Comparison of ENCODE assay signal across 1 cellular context in the genomic region with DNA sequence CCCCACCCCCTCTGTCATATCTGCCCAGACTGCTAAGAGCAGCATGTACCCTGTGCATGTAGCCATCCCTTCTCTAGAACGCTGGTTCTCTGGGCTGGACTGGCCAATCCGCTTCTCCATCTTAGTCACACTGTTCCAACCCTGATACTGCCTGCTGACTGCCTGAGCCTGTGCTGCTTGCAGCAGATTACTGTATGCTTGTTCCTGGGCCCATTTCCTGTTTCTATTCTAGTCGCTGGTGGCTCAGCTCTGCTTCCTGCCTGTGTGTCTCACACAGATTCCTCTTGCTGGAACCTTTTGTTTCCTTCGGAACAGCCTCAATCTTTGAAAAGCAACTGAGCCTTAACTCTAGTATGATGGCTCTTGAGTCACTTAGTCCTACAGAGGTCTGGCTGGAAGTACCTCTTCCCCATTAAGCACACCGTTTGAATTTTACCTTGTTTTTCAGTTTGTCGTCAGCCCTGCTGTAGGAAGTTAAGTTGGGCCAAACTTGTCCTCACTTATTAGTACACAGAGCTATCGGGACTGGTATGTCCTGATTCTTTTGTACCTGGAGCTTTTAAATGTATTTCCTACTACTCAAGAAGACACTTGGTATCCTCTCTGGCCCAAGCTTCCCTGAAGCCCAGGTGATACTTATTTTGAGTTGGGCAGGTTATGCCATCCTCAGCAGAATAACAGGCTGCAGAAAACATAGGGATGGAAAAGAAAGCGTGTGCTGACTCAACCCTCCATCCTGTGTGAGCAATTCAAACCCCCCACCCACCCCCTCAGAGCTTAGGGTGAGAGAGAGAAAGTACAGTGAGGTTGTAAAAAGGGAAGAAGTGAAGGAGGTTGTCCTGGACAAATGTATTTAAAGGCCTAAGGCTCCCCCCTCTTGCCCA.
A peak's percentile ranks its signal among the peaks of the same experiment; 100 is the strongest.
TF ChIP-seq lines count a peak whose summit lies in the region.

No MANE protein-coding gene starts in this region.

TF ChIP-seq in GM12878, 131 proteins besides CTCF, POLR2A, EP300 and RAD21 (continued from another document and continues in another):
- TF ChIP-seq, protein P1, sequence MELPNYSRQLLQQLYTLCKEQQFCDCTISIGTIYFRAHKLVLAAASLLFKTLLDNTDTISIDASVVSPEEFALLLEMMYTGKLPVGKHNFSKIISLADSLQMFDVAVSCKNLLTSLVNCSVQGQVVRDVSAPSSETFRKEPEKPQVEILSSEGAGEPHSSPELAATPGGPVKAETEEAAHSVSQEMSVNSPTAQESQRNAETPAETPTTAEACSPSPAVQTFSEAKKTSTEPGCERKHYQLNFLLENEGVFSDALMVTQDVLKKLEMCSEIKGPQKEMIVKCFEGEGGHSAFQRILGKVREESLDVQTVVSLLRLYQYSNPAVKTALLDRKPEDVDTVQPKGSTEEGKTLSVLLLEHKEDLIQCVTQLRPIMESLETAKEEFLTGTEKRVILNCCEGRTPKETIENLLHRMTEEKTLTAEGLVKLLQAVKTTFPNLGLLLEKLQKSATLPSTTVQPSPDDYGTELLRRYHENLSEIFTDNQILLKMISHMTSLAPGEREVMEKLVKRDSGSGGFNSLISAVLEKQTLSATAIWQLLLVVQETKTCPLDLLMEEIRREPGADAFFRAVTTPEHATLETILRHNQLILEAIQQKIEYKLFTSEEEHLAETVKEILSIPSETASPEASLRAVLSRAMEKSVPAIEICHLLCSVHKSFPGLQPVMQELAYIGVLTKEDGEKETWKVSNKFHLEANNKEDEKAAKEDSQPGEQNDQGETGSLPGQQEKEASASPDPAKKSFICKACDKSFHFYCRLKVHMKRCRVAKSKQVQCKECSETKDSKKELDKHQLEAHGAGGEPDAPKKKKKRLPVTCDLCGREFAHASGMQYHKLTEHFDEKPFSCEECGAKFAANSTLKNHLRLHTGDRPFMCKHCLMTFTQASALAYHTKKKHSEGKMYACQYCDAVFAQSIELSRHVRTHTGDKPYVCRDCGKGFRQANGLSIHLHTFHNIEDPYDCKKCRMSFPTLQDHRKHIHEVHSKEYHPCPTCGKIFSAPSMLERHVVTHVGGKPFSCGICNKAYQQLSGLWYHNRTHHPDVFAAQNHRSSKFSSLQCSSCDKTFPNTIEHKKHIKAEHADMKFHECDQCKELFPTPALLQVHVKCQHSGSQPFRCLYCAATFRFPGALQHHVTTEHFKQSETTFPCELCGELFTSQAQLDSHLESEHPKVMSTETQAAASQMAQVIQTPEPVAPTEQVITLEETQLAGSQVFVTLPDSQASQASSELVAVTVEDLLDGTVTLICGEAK (IDR thresholded peaks at IDR 0.05; ENCODE audit: borderline replicate concordance): peak; percentile 76; the same call in 1 of the 2 replicates
- TF ChIP-seq TBL1XR1 (IDR thresholded peaks at IDR 0.05; ENCODE audit: low read depth, low read length) (peak; percentile 82), SIN3A (IDR thresholded peaks at IDR 0.05; ENCODE audit: low read depth, low read length) (no peak), MTA3 (IDR thresholded peaks at IDR 0.05; ENCODE audit: borderline replicate concordance, low read length) (peak; percentile 54; the same call in 1 of the 2 replicates), ESRRA (IDR thresholded peaks at IDR 0.05; ENCODE audit: low read length) (no peak), LARP7 (IDR thresholded peaks at IDR 0.05) (peak; percentile 84; the same call in 1 of the 2 replicates), CHD2 (IDR thresholded peaks at IDR 0.05; ENCODE audit: borderline replicate concordance, low read depth, low read length) (no peak), JUNB (IDR thresholded peaks at IDR 0.05) (peak; percentile 53), NFIC (IDR thresholded peaks at IDR 0.05; ENCODE audit: low read depth, low read length) (peak; percentile 90; the same call in 1 of the 2 replicates), SIX5 (IDR thresholded peaks at IDR 0.05; ENCODE audit: low read depth, low read length, severe bottlenecking) (no peak), YBX1 (IDR thresholded peaks at IDR 0.05) (no peak), IKZF1 (conservative IDR thresholded peaks at IDR 0.05) (peak; percentile 95), CHD4 (IDR thresholded peaks at IDR 0.05) (no peak), NR2C2 (IDR thresholded peaks at IDR 0.05; ENCODE audit: borderline replicate concordance, control insufficient read depth, insufficient read length, low read depth) (no peak), TCF7 (IDR thresholded peaks at IDR 0.05; ENCODE audit: borderline replicate concordance) (no peak), IRF4 (IDR thresholded peaks at IDR 0.05; ENCODE audit: low read depth, low read length) (peak; percentile 89), RFX5 (IDR thresholded peaks at IDR 0.05; ENCODE audit: low read depth, low read length) (no peak), ZZZ3 (IDR thresholded peaks at IDR 0.05; ENCODE audit: control insufficient read depth, insufficient read length, low read depth) (no peak), IKZF2 (IDR thresholded peaks at IDR 0.05) (peak; percentile 81 to 86), KAT2A (conservative IDR thresholded peaks at IDR 0.05; ENCODE audit: control insufficient read depth, low read depth, low read length) (no peak), EGR1 (IDR thresholded peaks at IDR 0.05; ENCODE audit: borderline replicate concordance in 1 of 2, low read depth in 2 of 2, low read length in 2 of 2) (peak in 1 of 2 experiments; percentile 82; a peak in 1 of 3 replicates), MEF2B (IDR thresholded peaks at IDR 0.05; ENCODE audit: partially characterized antibody, poor library complexity, severe bottlenecking) (peak; percentile 98), POLR2AphosphoS5 (IDR thresholded peaks at IDR 0.05; ENCODE audit: low read length) (peak; percentile 69), PML (IDR thresholded peaks at IDR 0.05; ENCODE audit: low read length) (peak; percentile 95), RB1 (IDR thresholded peaks at IDR 0.05; ENCODE audit: borderline replicate concordance) (no peak; the same call in 1 of the 2 replicates), NR2C1 (IDR thresholded peaks at IDR 0.05) (no peak), TCF12 (IDR thresholded peaks at IDR 0.05; ENCODE audit: low read depth, low read length) (peak; percentile 80), HDAC2 (IDR thresholded peaks at IDR 0.05) (no peak), ATF7 (IDR thresholded peaks at IDR 0.05; ENCODE audit: low read depth) (peak; percentile 88), ZSCAN29 (IDR thresholded peaks at IDR 0.05) (no peak), HDGF (IDR thresholded peaks at IDR 0.05) (peak; percentile 75), RAD51 (IDR thresholded peaks at IDR 0.05) (peak; percentile 70), FOS (IDR thresholded peaks at IDR 0.05; ENCODE audit: borderline replicate concordance, extremely low read depth, insufficient read length) (peak; percentile 52), NFXL1 (IDR thresholded peaks at IDR 0.05; ENCODE audit: borderline replicate concordance) (peak; percentile 83; the same call in 1 of the 2 replicates), MTA2 (IDR thresholded peaks at IDR 0.05; ENCODE audit: low read depth) (peak; percentile 37; the same call in 1 of the 2 replicates), MXI1 (IDR thresholded peaks at IDR 0.05; ENCODE audit: low read depth, low read length) (no peak), RCOR1 (conservative IDR thresholded peaks at IDR 0.05; ENCODE audit: low read depth, low read length) (no peak), SP1 (IDR thresholded peaks at IDR 0.05; ENCODE audit: low read depth, low read length) (peak; percentile 84), SMAD5 (IDR thresholded peaks at IDR 0.05; ENCODE audit: low read depth) (0 out of 2 replicates have a peak, but pooled peaks have one; percentile 42), TAF1 (IDR thresholded peaks at IDR 0.05; ENCODE audit: borderline replicate concordance, low read depth, low read length) (peak; percentile 74), BHLHE40 (IDR thresholded peaks at IDR 0.05; ENCODE audit: borderline replicate concordance in 1 of 2, low read depth in 2 of 2, low read length in 1 of 2) (peak in 1 of 2 experiments; percentile 73; a peak in 3 of 4 replicates), HCFC1 (IDR thresholded peaks at IDR 0.05; ENCODE audit: low read length) (peak; percentile 64)
- TF ChIP-seq, protein P2, sequence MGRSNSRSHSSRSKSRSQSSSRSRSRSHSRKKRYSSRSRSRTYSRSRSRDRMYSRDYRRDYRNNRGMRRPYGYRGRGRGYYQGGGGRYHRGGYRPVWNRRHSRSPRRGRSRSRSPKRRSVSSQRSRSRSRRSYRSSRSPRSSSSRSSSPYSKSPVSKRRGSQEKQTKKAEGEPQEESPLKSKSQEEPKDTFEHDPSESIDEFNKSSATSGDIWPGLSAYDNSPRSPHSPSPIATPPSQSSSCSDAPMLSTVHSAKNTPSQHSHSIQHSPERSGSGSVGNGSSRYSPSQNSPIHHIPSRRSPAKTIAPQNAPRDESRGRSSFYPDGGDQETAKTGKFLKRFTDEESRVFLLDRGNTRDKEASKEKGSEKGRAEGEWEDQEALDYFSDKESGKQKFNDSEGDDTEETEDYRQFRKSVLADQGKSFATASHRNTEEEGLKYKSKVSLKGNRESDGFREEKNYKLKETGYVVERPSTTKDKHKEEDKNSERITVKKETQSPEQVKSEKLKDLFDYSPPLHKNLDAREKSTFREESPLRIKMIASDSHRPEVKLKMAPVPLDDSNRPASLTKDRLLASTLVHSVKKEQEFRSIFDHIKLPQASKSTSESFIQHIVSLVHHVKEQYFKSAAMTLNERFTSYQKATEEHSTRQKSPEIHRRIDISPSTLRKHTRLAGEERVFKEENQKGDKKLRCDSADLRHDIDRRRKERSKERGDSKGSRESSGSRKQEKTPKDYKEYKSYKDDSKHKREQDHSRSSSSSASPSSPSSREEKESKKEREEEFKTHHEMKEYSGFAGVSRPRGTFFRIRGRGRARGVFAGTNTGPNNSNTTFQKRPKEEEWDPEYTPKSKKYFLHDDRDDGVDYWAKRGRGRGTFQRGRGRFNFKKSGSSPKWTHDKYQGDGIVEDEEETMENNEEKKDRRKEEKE (IDR thresholded peaks at IDR 0.05): no peak
- TF ChIP-seq, protein P3, sequence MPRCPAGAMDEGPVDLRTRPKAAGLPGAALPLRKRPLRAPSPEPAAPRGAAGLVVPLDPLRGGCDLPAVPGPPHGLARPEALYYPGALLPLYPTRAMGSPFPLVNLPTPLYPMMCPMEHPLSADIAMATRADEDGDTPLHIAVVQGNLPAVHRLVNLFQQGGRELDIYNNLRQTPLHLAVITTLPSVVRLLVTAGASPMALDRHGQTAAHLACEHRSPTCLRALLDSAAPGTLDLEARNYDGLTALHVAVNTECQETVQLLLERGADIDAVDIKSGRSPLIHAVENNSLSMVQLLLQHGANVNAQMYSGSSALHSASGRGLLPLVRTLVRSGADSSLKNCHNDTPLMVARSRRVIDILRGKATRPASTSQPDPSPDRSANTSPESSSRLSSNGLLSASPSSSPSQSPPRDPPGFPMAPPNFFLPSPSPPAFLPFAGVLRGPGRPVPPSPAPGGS (IDR thresholded peaks at IDR 0.05; ENCODE audit: borderline replicate concordance, insufficient read depth, low read depth, low read length, poor library complexity, severe bottlenecking): peak; percentile 73
- TF ChIP-seq, protein P4, sequence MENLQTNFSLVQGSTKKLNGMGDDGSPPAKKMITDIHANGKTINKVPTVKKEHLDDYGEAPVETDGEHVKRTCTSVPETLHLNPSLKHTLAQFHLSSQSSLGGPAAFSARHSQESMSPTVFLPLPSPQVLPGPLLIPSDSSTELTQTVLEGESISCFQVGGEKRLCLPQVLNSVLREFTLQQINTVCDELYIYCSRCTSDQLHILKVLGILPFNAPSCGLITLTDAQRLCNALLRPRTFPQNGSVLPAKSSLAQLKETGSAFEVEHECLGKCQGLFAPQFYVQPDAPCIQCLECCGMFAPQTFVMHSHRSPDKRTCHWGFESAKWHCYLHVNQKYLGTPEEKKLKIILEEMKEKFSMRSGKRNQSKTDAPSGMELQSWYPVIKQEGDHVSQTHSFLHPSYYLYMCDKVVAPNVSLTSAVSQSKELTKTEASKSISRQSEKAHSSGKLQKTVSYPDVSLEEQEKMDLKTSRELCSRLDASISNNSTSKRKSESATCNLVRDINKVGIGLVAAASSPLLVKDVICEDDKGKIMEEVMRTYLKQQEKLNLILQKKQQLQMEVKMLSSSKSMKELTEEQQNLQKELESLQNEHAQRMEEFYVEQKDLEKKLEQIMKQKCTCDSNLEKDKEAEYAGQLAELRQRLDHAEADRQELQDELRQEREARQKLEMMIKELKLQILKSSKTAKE (IDR thresholded peaks at IDR 0.05; ENCODE audit: low read depth, poor library complexity, severe bottlenecking): peak; percentile 97
- TF ChIP-seq, protein P5, sequence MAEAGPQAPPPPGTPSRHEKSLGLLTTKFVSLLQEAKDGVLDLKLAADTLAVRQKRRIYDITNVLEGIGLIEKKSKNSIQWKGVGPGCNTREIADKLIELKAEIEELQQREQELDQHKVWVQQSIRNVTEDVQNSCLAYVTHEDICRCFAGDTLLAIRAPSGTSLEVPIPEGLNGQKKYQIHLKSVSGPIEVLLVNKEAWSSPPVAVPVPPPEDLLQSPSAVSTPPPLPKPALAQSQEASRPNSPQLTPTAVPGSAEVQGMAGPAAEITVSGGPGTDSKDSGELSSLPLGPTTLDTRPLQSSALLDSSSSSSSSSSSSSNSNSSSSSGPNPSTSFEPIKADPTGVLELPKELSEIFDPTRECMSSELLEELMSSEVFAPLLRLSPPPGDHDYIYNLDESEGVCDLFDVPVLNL (IDR thresholded peaks at IDR 0.05; ENCODE audit: low read depth, low read length): no peak
- TF ChIP-seq, protein P6, sequence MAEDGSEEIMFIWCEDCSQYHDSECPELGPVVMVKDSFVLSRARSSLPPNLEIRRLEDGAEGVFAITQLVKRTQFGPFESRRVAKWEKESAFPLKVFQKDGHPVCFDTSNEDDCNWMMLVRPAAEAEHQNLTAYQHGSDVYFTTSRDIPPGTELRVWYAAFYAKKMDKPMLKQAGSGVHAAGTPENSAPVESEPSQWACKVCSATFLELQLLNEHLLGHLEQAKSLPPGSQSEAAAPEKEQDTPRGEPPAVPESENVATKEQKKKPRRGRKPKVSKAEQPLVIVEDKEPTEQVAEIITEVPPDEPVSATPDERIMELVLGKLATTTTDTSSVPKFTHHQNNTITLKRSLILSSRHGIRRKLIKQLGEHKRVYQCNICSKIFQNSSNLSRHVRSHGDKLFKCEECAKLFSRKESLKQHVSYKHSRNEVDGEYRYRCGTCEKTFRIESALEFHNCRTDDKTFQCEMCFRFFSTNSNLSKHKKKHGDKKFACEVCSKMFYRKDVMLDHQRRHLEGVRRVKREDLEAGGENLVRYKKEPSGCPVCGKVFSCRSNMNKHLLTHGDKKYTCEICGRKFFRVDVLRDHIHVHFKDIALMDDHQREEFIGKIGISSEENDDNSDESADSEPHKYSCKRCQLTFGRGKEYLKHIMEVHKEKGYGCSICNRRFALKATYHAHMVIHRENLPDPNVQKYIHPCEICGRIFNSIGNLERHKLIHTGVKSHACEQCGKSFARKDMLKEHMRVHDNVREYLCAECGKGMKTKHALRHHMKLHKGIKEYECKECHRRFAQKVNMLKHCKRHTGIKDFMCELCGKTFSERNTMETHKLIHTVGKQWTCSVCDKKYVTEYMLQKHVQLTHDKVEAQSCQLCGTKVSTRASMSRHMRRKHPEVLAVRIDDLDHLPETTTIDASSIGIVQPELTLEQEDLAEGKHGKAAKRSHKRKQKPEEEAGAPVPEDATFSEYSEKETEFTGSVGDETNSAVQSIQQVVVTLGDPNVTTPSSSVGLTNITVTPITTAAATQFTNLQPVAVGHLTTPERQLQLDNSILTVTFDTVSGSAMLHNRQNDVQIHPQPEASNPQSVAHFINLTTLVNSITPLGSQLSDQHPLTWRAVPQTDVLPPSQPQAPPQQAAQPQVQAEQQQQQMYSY (CRISPR knock-in tag; IDR thresholded peaks at IDR 0.05): no peak
